ENCODE assay signal across 16 cellular contexts in genomic region chr20:19129976-19130612, GRCh38.
DNase-seq lines count a peak whose midpoint lies in the region; ATAC-seq and TF ChIP-seq lines count a peak whose summit lies in the region.
"Had no signal": no experiment of that assay in that cellular context is flagged by ENCODE, and none has a peak within 500 bp of the region (broad histone marks: within the 10 kb centered on the region; RNA-seq: fewer than 3 reads in every experiment).

No MANE protein-coding gene starts in this region.

- no peaks in the 10 kb centered on the region for H3K27me3 ChIP-seq in Peyer's patch
- H3K27me3 ChIP-seq: SJSA1, tibial artery had no signal

- H3K4me1 ChIP-seq in Peyer's patch: peaks cover 0 to 21% (median 0%) of the 10 kb centered on the region in 4 donors
- H3K4me1 ChIP-seq: SJSA1 had no signal

- no peaks in the 10 kb centered on the region for H3K36me3 ChIP-seq in Peyer's patch
- H3K36me3 ChIP-seq: SJSA1, tibial artery had no signal

- ATAC-seq in GM21367 (IDR thresholded peaks at IDR 0.05; ENCODE audit: unreplicated experiment): no peak
- ATAC-seq in GM18909 (IDR thresholded peaks at IDR 0.05; ENCODE audit: poor library complexity, unreplicated experiment): no peak
- ATAC-seq: activated CD8-positive, alpha-beta T cell treated with anti-CD3 and anti-CD28 coated beads, Interleukin-2, amount 10 ng/mL, durations not matched to agents 7 days and 5 days; activated T-helper 17 cell treated with anti-CD3 and anti-CD28 coated beads, Interleukin-2, amount 50 U/mL, for 72 hours; left lobe of liver had no signal

- no peak for TF ChIP-seq POLR2A in Peyer's patch (IDR thresholded peaks at IDR 0.05)

- peak overlapping the region in 2 of 4 donors; percentile 79 to 80 for H3K27ac ChIP-seq in Peyer's patch
- H3K27ac ChIP-seq: SJSA1, tibial artery had no signal

- no peak for TF ChIP-seq CTCF in Peyer's patch (IDR thresholded peaks at IDR 0.05)

- POLR2A ChIA-PET in HEK293T (lab: Yijun Ruan, JAX): no interaction called here

- H3K9me3 ChIP-seq in Peyer's patch: no peaks in the 10 kb centered on the region
- H3K9me3 ChIP-seq: tibial artery had no signal

- peak; percentile 87 for DNase-seq in DMS53 (lab: John Stamatoyannopoulos, UW)
- peak; percentile 27 for DNase-seq in NCI-H1417 treated with DMSO at 0.1 percent for 48 hours (lab: John Stamatoyannopoulos, UW)
- DNase-seq in Peyer's patch: peak in 2 of 3 donors; percentile 79 to 83
- DNase-seq in pons (ENCODE audit: low spot score): peak; percentile 10
- no peak for DNase-seq in HEK293T (ENCODE audit: extremely low spot score)
- no peak for DNase-seq in stimulated activated CD4-positive, alpha-beta T cell treated with anti-CD3 and anti-CD28 coated beads, Interleukin-15, amount 100 ng/mL, for 24 hours
- DNase-seq: activated CD8-positive, alpha-beta T cell treated with anti-CD3 and anti-CD28 coated beads, Interleukin-2, amount 10 ng/mL, durations not matched to agents 7 days and 5 days; GF-D8; hypothalamus; MV-4-11; tibial artery had no signal

- H3K4me3 ChIP-seq in Peyer's patch: no peak overlapping the region
- H3K4me3 ChIP-seq: SJSA1, tibial artery had no signal

- CTCF ChIA-PET in HEK293T (lab: Yijun Ruan, JAX): no interaction called here

TF ChIP-seq in HEK293T, 16 proteins besides CTCF, POLR2A, EP300 and RAD21:
- TF ChIP-seq PKNOX1 (IDR thresholded peaks at IDR 0.05): no peak
- no peak for TF ChIP-seq LEF1 (IDR thresholded peaks at IDR 0.05; ENCODE audit: borderline replicate concordance)
- TF ChIP-seq ZNF384 (IDR thresholded peaks at IDR 0.05): no peak
- no peak for TF ChIP-seq SP1 (IDR thresholded peaks at IDR 0.05)
- TF ChIP-seq FOXM1 (IDR thresholded peaks at IDR 0.05; ENCODE audit: borderline replicate concordance): no peak
- TF ChIP-seq FOXA1 (IDR thresholded peaks at IDR 0.05): no peak
- TF ChIP-seq SUZ12 (IDR thresholded peaks at IDR 0.05): no peak

Comparison
In these comparisons a context has a peak if more than half of its experiments do, and no peak if none do; other contexts are left out.
1. DNase-seq: peak in DMS53 (single experiment), NCI-H1417 treated with DMSO at 0.1 percent for 48 hours (single experiment), Peyer's patch (2 of 3) and pons (single experiment); none in HEK293T (single experiment) and stimulated activated CD4-positive, alpha-beta T cell treated with anti-CD3 and anti-CD28 coated beads, Interleukin-15, amount 100 ng/mL, for 24 hours (single experiment).